Comparison of ENCODE assay signal across 15 cellular contexts in genomic region chr3:69741057-69741830, GRCh38. TPM values are rescaled to one million over a fixed set of nuclear protein-coding genes. Genes with fewer than 3 reads are reported as not detected.
DNase-seq lines count a peak whose midpoint lies in the region; ATAC-seq and TF ChIP-seq lines count a peak whose summit lies in the region.
"Had no signal": no experiment of that assay in that cellular context is flagged by ENCODE, and none has a peak within 500 bp of the region (broad histone marks: within the 10 kb centered on the region; RNA-seq: fewer than 3 reads in every experiment).

No MANE protein-coding gene starts in this region.

- H3K27ac ChIP-seq in Panc1 (ENCODE audit: low read length) (no peak overlapping the region; the same call in 1 of the 2 replicates), muscle layer of colon (ENCODE audit: low read depth, low read length) (peak overlapping the region; percentile 89), thoracic aorta (no peak overlapping the region)
- H3K27ac ChIP-seq in effector memory CD4-positive, alpha-beta T cell (ENCODE audit: insufficient read depth, low read length, poor library complexity, severe bottlenecking): no peak overlapping the region

- H3K27me3 Mint-ChIP-seq in dendritic cell treated with granulocyte-macrophage colony-stimulating factor and Interleukin-4, amounts not matched to agents 40 ng/mL and 50 ng/mL, for 4 days: no peaks in the 10 kb centered on the region
- H3K27me3 Mint-ChIP-seq in activated T-cell treated with anti-CD3 and anti-CD28 coated beads, Interleukin-2, amount 50 U/mL, for 4 hours (ENCODE audit: low read depth): peaks cover 60% of the 10 kb centered on the region

- peaks cover 4% of the 10 kb centered on the region; the same call in 1 of the 2 replicates for H3K4me1 ChIP-seq in Panc1 (ENCODE audit: control insufficient read depth, insufficient read depth, low read length)
- peaks cover 62% of the 10 kb centered on the region for H3K4me1 ChIP-seq in muscle layer of colon (ENCODE audit: insufficient read depth, low read length)
- peaks cover 13 to 40% of the 10 kb centered on the region in 2 donors for H3K4me1 ChIP-seq in thoracic aorta (ENCODE audit: control insufficient read depth in 1 of 2, low read depth in 2 of 2)
- H3K4me1 ChIP-seq in effector memory CD4-positive, alpha-beta T cell (ENCODE audit: control insufficient read depth, insufficient read depth, low read length, poor library complexity, severe bottlenecking): no peaks in the 10 kb centered on the region
- H3K4me1 ChIP-seq: prostate gland had no signal

- H3K27me3 ChIP-seq in Panc1 (ENCODE audit: control insufficient read depth, insufficient read depth, low read length): no peaks in the 10 kb centered on the region
- no peaks in the 10 kb centered on the region for H3K27me3 ChIP-seq in muscle layer of colon (ENCODE audit: control insufficient read depth in 1 of 2, insufficient read depth in 2 of 2, low read length in 2 of 2)
- H3K27me3 ChIP-seq in thoracic aorta (replicated peaks; ENCODE audit: insufficient read depth): no peaks in the 10 kb centered on the region
- H3K27me3 ChIP-seq in effector memory CD4-positive, alpha-beta T cell (replicated peaks; ENCODE audit: control insufficient read depth, insufficient read depth, low read length, poor library complexity, severe bottlenecking): peaks cover 4% of the 10 kb centered on the region
- H3K27me3 ChIP-seq: adrenal gland had no signal

- H3K27ac Mint-ChIP-seq in dendritic cell treated with granulocyte-macrophage colony-stimulating factor and Interleukin-4, amounts not matched to agents 40 ng/mL and 50 ng/mL, for 4 days: peak overlapping the region; percentile 90
- H3K27ac Mint-ChIP-seq: activated B cell treated with CpG ODN at 0.5 μM for 24 hours; memory B cell; stimulated activated naive CD8-positive, alpha-beta T cell treated with anti-CD3 and anti-CD28 coated beads, Interleukin-15, Interleukin-2, amounts not matched to agents 100 ng/mL and 50 ng/mL, for 24 hours had no signal

- in situ Hi-C loops in Panc1 (cut with HindIII; ENCODE audit: low pct_unique_long_range_greater_than_20kb, low sequenced_read_pairs): no loop called here

- POLR2A ChIA-PET in Panc1 (lab: Charles Lee): no interaction called here

- H3K36me3 ChIP-seq in Panc1 (ENCODE audit: control insufficient read depth, insufficient read depth, low read length) (no peaks in the 10 kb centered on the region), muscle layer of colon (ENCODE audit: insufficient read depth, low read length) (no peaks in the 10 kb centered on the region), thoracic aorta (no peaks in the 10 kb centered on the region)
- no peaks in the 10 kb centered on the region for H3K36me3 ChIP-seq in effector memory CD4-positive, alpha-beta T cell (ENCODE audit: control insufficient read depth, insufficient read depth, low read length)
- H3K36me3 ChIP-seq: adrenal gland, prostate gland had no signal

- no peak for ATAC-seq in Panc1
- no peak for ATAC-seq in thoracic aorta (ENCODE audit: insufficient number of reproducible peaks, low FRiP score, low read depth)
- no peak for ATAC-seq in activated T-cell treated with anti-CD3 and anti-CD28 coated beads, Interleukin-2, amount 50 U/mL, for 4 hours

- BruUV-seq in Panc1 (replicated peaks; lab: Mats Ljungman, UMichigan): TSS peak; percentile 68

- intact Hi-C loops in Panc1 (cut with micrococcal nuclease; ENCODE audit: unreplicated experiment): no loop called here
- intact Hi-C loops in dendritic cell treated with granulocyte-macrophage colony-stimulating factor and Interleukin-4, amounts not matched to agents 40 ng/mL and 50 ng/mL, for 4 days (cut with micrococcal nuclease): no loop called here

- peak overlapping the region; percentile 90 for H3K4me3 Mint-ChIP-seq in dendritic cell treated with granulocyte-macrophage colony-stimulating factor and Interleukin-4, amounts not matched to agents 40 ng/mL and 50 ng/mL, for 4 days
- no peak overlapping the region for H3K4me3 Mint-ChIP-seq in activated T-cell treated with anti-CD3 and anti-CD28 coated beads, Interleukin-2, amount 50 U/mL, for 4 hours
- H3K4me3 Mint-ChIP-seq: activated B cell treated with CpG ODN at 0.5 μM for 24 hours; memory B cell; stimulated activated naive CD8-positive, alpha-beta T cell treated with anti-CD3 and anti-CD28 coated beads, Interleukin-15, Interleukin-2, amounts not matched to agents 100 ng/mL and 50 ng/mL, for 24 hours had no signal

- no peaks in the 10 kb centered on the region for H3K9me3 Mint-ChIP-seq in dendritic cell treated with granulocyte-macrophage colony-stimulating factor and Interleukin-4, amounts not matched to agents 40 ng/mL and 50 ng/mL, for 4 days
- no peaks in the 10 kb centered on the region for H3K9me3 Mint-ChIP-seq in activated T-cell treated with anti-CD3 and anti-CD28 coated beads, Interleukin-2, amount 50 U/mL, for 4 hours
- H3K9me3 Mint-ChIP-seq: activated B cell treated with CpG ODN at 0.5 μM for 24 hours; memory B cell; stimulated activated naive CD8-positive, alpha-beta T cell treated with anti-CD3 and anti-CD28 coated beads, Interleukin-15, Interleukin-2, amounts not matched to agents 100 ng/mL and 50 ng/mL, for 24 hours had no signal

- DNase-seq in Panc1 (ENCODE audit: low read depth, low spot score) (no peak), thoracic aorta (ENCODE audit: low spot score) (no peak), NCI-H82 (lab: John Stamatoyannopoulos, UW) (no peak)
- no peak for DNase-seq in effector memory CD4-positive, alpha-beta T cell
- DNase-seq in activated T-cell treated with anti-CD3 and anti-CD28 coated beads, Interleukin-2, amount 50 U/mL, for 4 hours: no peak
- DNase-seq in stimulated activated CD4-positive, alpha-beta T cell treated with anti-CD3 and anti-CD28 coated beads, Interleukin-12 subunit alpha, Interleukin-12 subunit beta, amount 100 ng/mL, for 4 hours: no peak
- DNase-seq: activated B cell treated with CpG ODN at 0.5 μM for 24 hours; adrenal gland; COR-L47; effector CD4-positive, alpha-beta T cell had no signal

- peaks cover 14% of the 10 kb centered on the region for H3K36me3 Mint-ChIP-seq in dendritic cell treated with granulocyte-macrophage colony-stimulating factor and Interleukin-4, amounts not matched to agents 40 ng/mL and 50 ng/mL, for 4 days (ENCODE audit: low read depth)
- H3K36me3 Mint-ChIP-seq in activated T-cell treated with anti-CD3 and anti-CD28 coated beads, Interleukin-2, amount 50 U/mL, for 4 hours (ENCODE audit: insufficient read depth): no peaks in the 10 kb centered on the region

- TF ChIP-seq CTCF in Panc1 (IDR thresholded peaks at IDR 0.05): no peak
- no peak for TF ChIP-seq CTCF in thoracic aorta (IDR thresholded peaks at IDR 0.05)

- H3K4me1 Mint-ChIP-seq in dendritic cell treated with granulocyte-macrophage colony-stimulating factor and Interleukin-4, amounts not matched to agents 40 ng/mL and 50 ng/mL, for 4 days (ENCODE audit: low read depth): peaks cover 57% of the 10 kb centered on the region
- peaks cover 5% of the 10 kb centered on the region for H3K4me1 Mint-ChIP-seq in activated T-cell treated with anti-CD3 and anti-CD28 coated beads, Interleukin-2, amount 50 U/mL, for 4 hours (ENCODE audit: low read depth)

- peak overlapping the region; percentile 68 to 82; a peak in 3 of 4 replicates for H3K4me3 ChIP-seq in Panc1 (ENCODE audit: low read depth in 2 of 2, low read length in 2 of 2)
- peak overlapping the region; percentile 11 to 75 for H3K4me3 ChIP-seq in muscle layer of colon (ENCODE audit: low read depth in 1 of 2, low read length in 2 of 2)
- H3K4me3 ChIP-seq in thoracic aorta: peak overlapping the region; percentile 87
- no peak overlapping the region for H3K4me3 ChIP-seq in effector memory CD4-positive, alpha-beta T cell (ENCODE audit: insufficient read depth, low read depth, low read length, poor library complexity, severe bottlenecking)

- CTCF ChIA-PET in Panc1 (lab: Charles Lee): no interaction called here

- H3K9ac ChIP-seq in muscle layer of colon (ENCODE audit: low read length): peak overlapping the region; percentile 81

- H3K9me3 ChIP-seq in Panc1 (ENCODE audit: control insufficient read depth, insufficient read depth, low read depth, low read length): no peaks in the 10 kb centered on the region
- H3K9me3 ChIP-seq in muscle layer of colon (ENCODE audit: low read length): no peaks in the 10 kb centered on the region
- no peaks in the 10 kb centered on the region for H3K9me3 ChIP-seq in thoracic aorta
- H3K9me3 ChIP-seq in effector memory CD4-positive, alpha-beta T cell (ENCODE audit: control insufficient read depth, low read length): no peaks in the 10 kb centered on the region
- H3K9me3 ChIP-seq: adrenal gland, prostate gland had no signal

RNA-seq across cellular contexts. Expression of gene MITF, which starts 2.0 kb away (rescaled TPM):
- total RNA-seq in Panc1 (2021; ENCODE audit: unreplicated experiment) (10.8 TPM), thoracic aorta (10 to 100 TPM; 12.3 to 12.7 TPM)
- 3.5 TPM for polyA plus RNA-seq in Panc1 (2012; ENCODE audit: insufficient read length)
- total RNA-seq in activated T-cell treated with anti-CD3 and anti-CD28 coated beads, Interleukin-2, amount 50 U/mL, for 4 hours: under 1 TPM in 1 of 3 donors, not detected in 2; 0.05 TPM
- total RNA-seq: activated B cell treated with CpG ODN at 0.5 μM for 24 hours had no signal

Comparison
In these comparisons a context has a peak if more than half of its experiments do, and no peak if none do; other contexts are left out.
1. RNA of gene MITF, which starts 2.0 kb away (total RNA-seq): 12.3 to 12.7 TPM in thoracic aorta and 10.8 TPM in Panc1 (single experiment); 0.05 TPM in activated T-cell treated with anti-CD3 and anti-CD28 coated beads, Interleukin-2, amount 50 U/mL, for 4 hours; every median in the first group is over 10 times any median in the second.